19 cellular contexts compared by ENCODE assay signal in the genomic region with DNA sequence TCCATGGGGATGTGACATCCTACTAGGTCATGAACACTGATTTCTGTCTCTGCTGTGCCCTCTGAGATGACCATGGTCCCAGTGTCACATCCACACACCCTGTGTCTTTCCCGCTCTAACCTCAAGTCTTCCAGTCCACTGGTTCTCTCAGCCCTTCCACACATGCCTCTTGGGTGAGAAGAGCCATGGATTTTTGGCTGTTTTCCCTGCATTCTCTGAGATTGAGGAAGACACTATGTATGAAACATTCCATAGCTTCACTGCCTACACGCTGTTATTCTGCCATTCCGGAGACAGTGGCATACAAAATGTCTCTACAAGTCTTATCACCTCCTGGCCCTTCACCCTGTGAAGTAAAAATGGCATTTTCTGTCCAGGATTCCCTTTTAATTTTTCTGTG.
"Had no signal": no experiment of that assay in that cellular context is flagged by ENCODE, and none has a peak within 500 bp of the region (broad histone marks: within the 10 kb centered on the region; RNA-seq: fewer than 3 reads in every experiment).

No MANE protein-coding gene starts in this region.

- H3K9me3 ChIP-seq: esophagus muscularis mucosa, right atrium auricular region, sigmoid colon, stomach, thoracic aorta, transverse colon had no signal

- H3K9me3 Mint-ChIP-seq: dendritic cell treated with granulocyte-macrophage colony-stimulating factor and Interleukin-4, amounts not matched to agents 40 ng/mL and 50 ng/mL, for 4 days had no signal

- ATAC-seq: effector memory CD8-positive, alpha-beta T cell; foreskin keratinocyte; left cardiac atrium; naive thymus-derived CD4-positive, alpha-beta T cell had no signal

- H3K4me3 Mint-ChIP-seq: dendritic cell treated with granulocyte-macrophage colony-stimulating factor and Interleukin-4, amounts not matched to agents 40 ng/mL and 50 ng/mL, for 4 days; effector memory CD8-positive, alpha-beta T cell; immature natural killer cell; naive thymus-derived CD4-positive, alpha-beta T cell had no signal

- H3K27me3 Mint-ChIP-seq: dendritic cell treated with granulocyte-macrophage colony-stimulating factor and Interleukin-4, amounts not matched to agents 40 ng/mL and 50 ng/mL, for 4 days; effector memory CD8-positive, alpha-beta T cell; naive thymus-derived CD4-positive, alpha-beta T cell had no signal

- H3K36me3 ChIP-seq: esophagus muscularis mucosa, right atrium auricular region, sigmoid colon, stomach, thoracic aorta, transverse colon had no signal

- H3K4me3 ChIP-seq: esophagus muscularis mucosa, right atrium auricular region, sigmoid colon, stomach, thoracic aorta, transverse colon had no signal

- H3K4me1 Mint-ChIP-seq: immature natural killer cell had no signal

- H3K27ac Mint-ChIP-seq: dendritic cell treated with granulocyte-macrophage colony-stimulating factor and Interleukin-4, amounts not matched to agents 40 ng/mL and 50 ng/mL, for 4 days; effector memory CD8-positive, alpha-beta T cell; immature natural killer cell; naive thymus-derived CD4-positive, alpha-beta T cell had no signal

- FAIRE-seq: keratinocyte, small intestine had no signal

- H3K4me1 ChIP-seq: esophagus muscularis mucosa, foreskin keratinocyte, right atrium auricular region, sigmoid colon, stomach, transverse colon had no signal

- DNase-seq: effector memory CD8-positive, alpha-beta T cell; foreskin keratinocyte; immature natural killer cell; left cardiac atrium; naive thymus-derived CD4-positive, alpha-beta T cell; posterior cingulate gyrus; sigmoid colon; small intestine; stimulated activated CD4-positive, alpha-beta T cell treated with anti-CD3 and anti-CD28 coated beads, Interleukin-12 subunit alpha, Interleukin-12 subunit beta, amount 100 ng/mL, for 4 hours; stimulated activated naive CD4-positive, alpha-beta T cell; stomach; substantia nigra; transverse colon had no signal

- H3K27me3 ChIP-seq: esophagus muscularis mucosa, foreskin keratinocyte, right atrium auricular region, sigmoid colon, stomach, transverse colon had no signal

- H3K27ac ChIP-seq: epithelial cell of prostate, esophagus muscularis mucosa, foreskin keratinocyte, right atrium auricular region, sigmoid colon, stomach, thoracic aorta, transverse colon had no signal
